1 cellular context compared by ENCODE assay signal in the genomic region with DNA sequence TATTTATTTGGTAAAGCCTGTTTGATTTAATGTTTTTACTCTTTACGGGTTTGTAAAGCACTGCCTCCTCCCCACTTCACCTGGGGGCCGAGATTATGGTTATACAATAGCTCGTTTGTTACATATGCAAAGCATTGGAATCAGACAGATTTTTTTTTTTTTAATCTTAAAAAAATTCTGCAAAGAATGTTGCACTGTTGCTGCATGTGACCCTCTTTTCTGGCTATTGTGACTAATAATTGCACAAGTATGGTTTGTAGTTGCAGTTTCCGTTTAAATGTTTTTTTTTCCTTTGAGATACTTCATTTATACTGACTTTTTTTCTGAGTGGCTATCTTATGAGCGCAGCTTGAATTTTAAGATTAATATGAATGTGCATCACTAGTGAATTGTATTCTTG.
TF ChIP-seq lines count a peak whose summit lies in the region.

No MANE protein-coding gene starts in this region.

TF ChIP-seq in GM12878, 131 proteins besides CTCF, POLR2A, EP300 and RAD21 (continued from another document):
- TF ChIP-seq, protein P1, sequence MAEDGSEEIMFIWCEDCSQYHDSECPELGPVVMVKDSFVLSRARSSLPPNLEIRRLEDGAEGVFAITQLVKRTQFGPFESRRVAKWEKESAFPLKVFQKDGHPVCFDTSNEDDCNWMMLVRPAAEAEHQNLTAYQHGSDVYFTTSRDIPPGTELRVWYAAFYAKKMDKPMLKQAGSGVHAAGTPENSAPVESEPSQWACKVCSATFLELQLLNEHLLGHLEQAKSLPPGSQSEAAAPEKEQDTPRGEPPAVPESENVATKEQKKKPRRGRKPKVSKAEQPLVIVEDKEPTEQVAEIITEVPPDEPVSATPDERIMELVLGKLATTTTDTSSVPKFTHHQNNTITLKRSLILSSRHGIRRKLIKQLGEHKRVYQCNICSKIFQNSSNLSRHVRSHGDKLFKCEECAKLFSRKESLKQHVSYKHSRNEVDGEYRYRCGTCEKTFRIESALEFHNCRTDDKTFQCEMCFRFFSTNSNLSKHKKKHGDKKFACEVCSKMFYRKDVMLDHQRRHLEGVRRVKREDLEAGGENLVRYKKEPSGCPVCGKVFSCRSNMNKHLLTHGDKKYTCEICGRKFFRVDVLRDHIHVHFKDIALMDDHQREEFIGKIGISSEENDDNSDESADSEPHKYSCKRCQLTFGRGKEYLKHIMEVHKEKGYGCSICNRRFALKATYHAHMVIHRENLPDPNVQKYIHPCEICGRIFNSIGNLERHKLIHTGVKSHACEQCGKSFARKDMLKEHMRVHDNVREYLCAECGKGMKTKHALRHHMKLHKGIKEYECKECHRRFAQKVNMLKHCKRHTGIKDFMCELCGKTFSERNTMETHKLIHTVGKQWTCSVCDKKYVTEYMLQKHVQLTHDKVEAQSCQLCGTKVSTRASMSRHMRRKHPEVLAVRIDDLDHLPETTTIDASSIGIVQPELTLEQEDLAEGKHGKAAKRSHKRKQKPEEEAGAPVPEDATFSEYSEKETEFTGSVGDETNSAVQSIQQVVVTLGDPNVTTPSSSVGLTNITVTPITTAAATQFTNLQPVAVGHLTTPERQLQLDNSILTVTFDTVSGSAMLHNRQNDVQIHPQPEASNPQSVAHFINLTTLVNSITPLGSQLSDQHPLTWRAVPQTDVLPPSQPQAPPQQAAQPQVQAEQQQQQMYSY (CRISPR knock-in tag; IDR thresholded peaks at IDR 0.05), result no peak
- TF ChIP-seq IRF4 (IDR thresholded peaks at IDR 0.05; ENCODE audit: low read depth, low read length), result no peak
- no peak for TF ChIP-seq BCL11A (IDR thresholded peaks at IDR 0.05; ENCODE audit: low read depth, low read length)
- peak; percentile 59 for TF ChIP-seq JUNB (IDR thresholded peaks at IDR 0.05)
- no peak for TF ChIP-seq MYB (IDR thresholded peaks at IDR 0.05; ENCODE audit: borderline replicate concordance, low read depth, low read length)
- TF ChIP-seq SMAD1 (IDR thresholded peaks at IDR 0.05; ENCODE audit: low read depth, partially characterized antibody), result no peak
- TF ChIP-seq CREM (IDR thresholded peaks at IDR 0.05; ENCODE audit: low read depth), result no peak
- TF ChIP-seq YY1 (IDR thresholded peaks at IDR 0.05; ENCODE audit: low read depth, low read length), result no peak
- TF ChIP-seq SREBF1 (IDR thresholded peaks at IDR 0.05; ENCODE audit: low read length), result no peak
- TF ChIP-seq, protein P2, sequence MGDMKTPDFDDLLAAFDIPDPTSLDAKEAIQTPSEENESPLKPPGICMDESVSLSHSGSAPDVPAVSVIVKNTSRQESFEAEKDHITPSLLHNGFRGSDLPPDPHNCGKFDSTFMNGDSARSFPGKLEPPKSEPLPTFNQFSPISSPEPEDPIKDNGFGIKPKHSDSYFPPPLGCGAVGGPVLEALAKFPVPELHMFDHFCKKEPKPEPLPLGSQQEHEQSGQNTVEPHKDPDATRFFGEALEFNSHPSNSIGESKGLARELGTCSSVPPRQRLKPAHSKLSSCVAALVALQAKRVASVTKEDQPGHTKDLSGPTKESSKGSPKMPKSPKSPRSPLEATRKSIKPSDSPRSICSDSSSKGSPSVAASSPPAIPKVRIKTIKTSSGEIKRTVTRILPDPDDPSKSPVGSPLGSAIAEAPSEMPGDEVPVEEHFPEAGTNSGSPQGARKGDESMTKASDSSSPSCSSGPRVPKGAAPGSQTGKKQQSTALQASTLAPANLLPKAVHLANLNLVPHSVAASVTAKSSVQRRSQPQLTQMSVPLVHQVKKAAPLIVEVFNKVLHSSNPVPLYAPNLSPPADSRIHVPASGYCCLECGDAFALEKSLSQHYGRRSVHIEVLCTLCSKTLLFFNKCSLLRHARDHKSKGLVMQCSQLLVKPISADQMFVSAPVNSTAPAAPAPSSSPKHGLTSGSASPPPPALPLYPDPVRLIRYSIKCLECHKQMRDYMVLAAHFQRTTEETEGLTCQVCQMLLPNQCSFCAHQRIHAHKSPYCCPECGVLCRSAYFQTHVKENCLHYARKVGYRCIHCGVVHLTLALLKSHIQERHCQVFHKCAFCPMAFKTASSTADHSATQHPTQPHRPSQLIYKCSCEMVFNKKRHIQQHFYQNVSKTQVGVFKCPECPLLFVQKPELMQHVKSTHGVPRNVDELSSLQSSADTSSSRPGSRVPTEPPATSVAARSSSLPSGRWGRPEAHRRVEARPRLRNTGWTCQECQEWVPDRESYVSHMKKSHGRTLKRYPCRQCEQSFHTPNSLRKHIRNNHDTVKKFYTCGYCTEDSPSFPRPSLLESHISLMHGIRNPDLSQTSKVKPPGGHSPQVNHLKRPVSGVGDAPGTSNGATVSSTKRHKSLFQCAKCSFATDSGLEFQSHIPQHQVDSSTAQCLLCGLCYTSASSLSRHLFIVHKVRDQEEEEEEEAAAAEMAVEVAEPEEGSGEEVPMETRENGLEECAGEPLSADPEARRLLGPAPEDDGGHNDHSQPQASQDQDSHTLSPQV (IDR thresholded peaks at IDR 0.05), result no peak
- TF ChIP-seq, protein P3, sequence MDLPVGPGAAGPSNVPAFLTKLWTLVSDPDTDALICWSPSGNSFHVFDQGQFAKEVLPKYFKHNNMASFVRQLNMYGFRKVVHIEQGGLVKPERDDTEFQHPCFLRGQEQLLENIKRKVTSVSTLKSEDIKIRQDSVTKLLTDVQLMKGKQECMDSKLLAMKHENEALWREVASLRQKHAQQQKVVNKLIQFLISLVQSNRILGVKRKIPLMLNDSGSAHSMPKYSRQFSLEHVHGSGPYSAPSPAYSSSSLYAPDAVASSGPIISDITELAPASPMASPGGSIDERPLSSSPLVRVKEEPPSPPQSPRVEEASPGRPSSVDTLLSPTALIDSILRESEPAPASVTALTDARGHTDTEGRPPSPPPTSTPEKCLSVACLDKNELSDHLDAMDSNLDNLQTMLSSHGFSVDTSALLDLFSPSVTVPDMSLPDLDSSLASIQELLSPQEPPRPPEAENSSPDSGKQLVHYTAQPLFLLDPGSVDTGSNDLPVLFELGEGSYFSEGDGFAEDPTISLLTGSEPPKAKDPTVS (IDR thresholded peaks at IDR 0.05; ENCODE audit: low read depth, low read length), result no peak
- peak; percentile 54; the same call in 1 of the 2 replicates for TF ChIP-seq ZNF384 (IDR thresholded peaks at IDR 0.05; ENCODE audit: borderline replicate concordance, low read depth, low read length)
- TF ChIP-seq, protein P4, sequence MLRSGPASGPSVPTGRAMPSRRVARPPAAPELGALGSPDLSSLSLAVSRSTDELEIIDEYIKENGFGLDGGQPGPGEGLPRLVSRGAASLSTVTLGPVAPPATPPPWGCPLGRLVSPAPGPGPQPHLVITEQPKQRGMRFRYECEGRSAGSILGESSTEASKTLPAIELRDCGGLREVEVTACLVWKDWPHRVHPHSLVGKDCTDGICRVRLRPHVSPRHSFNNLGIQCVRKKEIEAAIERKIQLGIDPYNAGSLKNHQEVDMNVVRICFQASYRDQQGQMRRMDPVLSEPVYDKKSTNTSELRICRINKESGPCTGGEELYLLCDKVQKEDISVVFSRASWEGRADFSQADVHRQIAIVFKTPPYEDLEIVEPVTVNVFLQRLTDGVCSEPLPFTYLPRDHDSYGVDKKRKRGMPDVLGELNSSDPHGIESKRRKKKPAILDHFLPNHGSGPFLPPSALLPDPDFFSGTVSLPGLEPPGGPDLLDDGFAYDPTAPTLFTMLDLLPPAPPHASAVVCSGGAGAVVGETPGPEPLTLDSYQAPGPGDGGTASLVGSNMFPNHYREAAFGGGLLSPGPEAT (IDR thresholded peaks at IDR 0.05; ENCODE audit: low read depth), result no peak
- no peak for TF ChIP-seq CBFB (IDR thresholded peaks at IDR 0.05; ENCODE audit: low read depth)
- TF ChIP-seq, protein P5, sequence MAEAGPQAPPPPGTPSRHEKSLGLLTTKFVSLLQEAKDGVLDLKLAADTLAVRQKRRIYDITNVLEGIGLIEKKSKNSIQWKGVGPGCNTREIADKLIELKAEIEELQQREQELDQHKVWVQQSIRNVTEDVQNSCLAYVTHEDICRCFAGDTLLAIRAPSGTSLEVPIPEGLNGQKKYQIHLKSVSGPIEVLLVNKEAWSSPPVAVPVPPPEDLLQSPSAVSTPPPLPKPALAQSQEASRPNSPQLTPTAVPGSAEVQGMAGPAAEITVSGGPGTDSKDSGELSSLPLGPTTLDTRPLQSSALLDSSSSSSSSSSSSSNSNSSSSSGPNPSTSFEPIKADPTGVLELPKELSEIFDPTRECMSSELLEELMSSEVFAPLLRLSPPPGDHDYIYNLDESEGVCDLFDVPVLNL (IDR thresholded peaks at IDR 0.05; ENCODE audit: low read depth, low read length), result no peak
- TF ChIP-seq RUNX3 (IDR thresholded peaks at IDR 0.05; ENCODE audit: low read length), result peak; percentile 43
